Comparison of ENCODE assay signal across 20 cellular contexts in the genomic region with DNA sequence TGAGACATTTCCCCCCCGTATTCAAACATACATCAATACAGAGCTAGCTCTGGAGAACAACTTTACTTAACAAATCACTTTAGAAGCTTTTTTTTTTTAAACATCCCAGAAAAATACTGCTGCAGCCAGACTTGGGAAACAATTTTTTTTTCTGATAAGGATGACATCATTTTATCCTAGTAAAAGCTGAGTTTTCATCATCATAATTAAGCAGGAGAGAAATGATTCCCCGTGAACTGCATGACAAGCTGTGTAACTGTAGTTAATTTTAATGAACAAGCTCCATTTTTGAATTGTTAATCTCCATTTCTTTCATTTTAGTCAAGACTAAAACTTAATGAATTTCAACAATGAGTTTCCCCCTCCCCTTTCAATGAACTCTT. TPM values are rescaled to one million over a fixed set of nuclear protein-coding genes. Genes with fewer than 3 reads are reported as not detected.
DNase-seq lines count a peak whose midpoint lies in the region; ATAC-seq, FAIRE-seq and TF ChIP-seq lines count a peak whose summit lies in the region.
"Had no signal": no experiment of that assay in that cellular context is flagged by ENCODE, and none has a peak within 500 bp of the region (broad histone marks: within the 10 kb centered on the region; RNA-seq: fewer than 3 reads in every experiment).

No MANE protein-coding gene starts in this region.

- POLR2A ChIA-PET in HEK293 (lab: Yijun Ruan, JAX): interaction anchor here (1.6 kb wide), 1 partner anchor 32 kb away, joined by 4 read pairs; a partner anchor contains a TSS
- POLR2A ChIA-PET in endothelial cell of umbilical vein (lab: Charles Lee): interaction anchor here (0.7 kb wide), 1 partner anchor 10 kb away, joined by 4 read pairs; no protein-coding TSS in a partner anchor

- no TSS peak for BruUV-seq in endothelial cell of umbilical vein (replicated peaks; lab: Mats Ljungman, UMichigan)

- peaks cover 67% of the 10 kb centered on the region for H3K4me1 Mint-ChIP-seq in neural crest cell

- H3K9me1 ChIP-seq in endothelial cell of umbilical vein (replicated peaks; ENCODE audit: control insufficient read depth, extremely low read depth, insufficient read depth, low read length): no peaks in the 10 kb centered on the region

- FAIRE-seq in endothelial cell of umbilical vein (lab: Jason Lieb, UNC): no peak
- FAIRE-seq: A549, D721Med, GM18507, H54 had no signal

- no peaks in the 10 kb centered on the region for H3K9me3 Mint-ChIP-seq in neural crest cell
- H3K9me3 Mint-ChIP-seq: HFFc6 had no signal

- H3K36me3 ChIP-seq in HEK293 (ENCODE audit: control insufficient read depth in 2 of 2, insufficient read depth in 1 of 2, low read length in 2 of 2) (no peaks in the 10 kb centered on the region), SK-N-MC (ENCODE audit: insufficient read depth, low read length) (no peaks in the 10 kb centered on the region), endothelial cell of umbilical vein (ENCODE audit: control insufficient read depth in 2 of 2, extremely low read depth in 1 of 2, insufficient read depth in 2 of 2, low read length in 2 of 2) (no peaks in the 10 kb centered on the region), Peyer's patch (no peaks in the 10 kb centered on the region)

- H3K27ac Mint-ChIP-seq in neural crest cell (ENCODE audit: unreplicated experiment): no peak overlapping the region
- H3K27ac Mint-ChIP-seq: B cell, HFFc6 had no signal

- H3K27me3 Mint-ChIP-seq in neural crest cell (ENCODE audit: low read depth): peaks cover 9% of the 10 kb centered on the region

- no peak overlapping the region for H3K4me3 ChIP-seq in HEK293 (ENCODE audit: low read depth, low read length)
- no peak overlapping the region for H3K4me3 ChIP-seq in SK-N-MC
- no peak overlapping the region for H3K4me3 ChIP-seq in endothelial cell of umbilical vein (replicated peaks in 1 of 3; ENCODE audit: insufficient read depth in 1 of 3, low read depth in 1 of 3, low read length in 3 of 3)
- no peak overlapping the region for H3K4me3 ChIP-seq in Peyer's patch
- H3K4me3 ChIP-seq: A549 had no signal

- H3K27ac ChIP-seq in HEK293 (ENCODE audit: extremely low read depth, low read depth, low read length): no peak overlapping the region
- H3K27ac ChIP-seq in SK-N-MC: peak overlapping the region; percentile 4; the same call in 1 of the 2 replicates
- H3K27ac ChIP-seq in endothelial cell of umbilical vein (ENCODE audit: insufficient read depth, low read depth, low read length): no peak overlapping the region
- no peak overlapping the region for H3K27ac ChIP-seq in Peyer's patch
- H3K27ac ChIP-seq: A549, KMS-11 had no signal

- no peak for ATAC-seq in GM18867 (IDR thresholded peaks at IDR 0.05; ENCODE audit: unreplicated experiment)
- ATAC-seq in HG03571 (IDR thresholded peaks at IDR 0.05; ENCODE audit: unreplicated experiment): no peak
- ATAC-seq: A549 had no signal

- H3K27me3 ChIP-seq in endothelial cell of umbilical vein (ENCODE audit: control insufficient read depth in 2 of 2, insufficient read depth in 2 of 2, low read length in 2 of 2) (peaks cover 8 to 22% of the 10 kb centered on the region in 2 experiments), Peyer's patch (no peaks in the 10 kb centered on the region)

- TF ChIP-seq CTCF in HEK293 (tag by site-specific recombination; IDR thresholded peaks at IDR 0.05): no peak
- TF ChIP-seq CTCF in endothelial cell of umbilical vein (IDR thresholded peaks at IDR 0.05; ENCODE audit: extremely low read depth in 1 of 2, insufficient read depth in 1 of 2, low read depth in 1 of 2, low read length in 2 of 2): no peak
- TF ChIP-seq CTCF in neural crest cell (conservative IDR thresholded peaks at IDR 0.05): no peak
- no peak for TF ChIP-seq CTCF in Peyer's patch (IDR thresholded peaks at IDR 0.05)

- H3K79me2 ChIP-seq in endothelial cell of umbilical vein (ENCODE audit: control insufficient read depth, insufficient read depth, low read length): no peaks in the 10 kb centered on the region

- no peak for TF ChIP-seq POLR2A in endothelial cell of umbilical vein (IDR thresholded peaks at IDR 0.05; ENCODE audit: low read depth, low read length)
- no peak for TF ChIP-seq POLR2A in Peyer's patch (IDR thresholded peaks at IDR 0.05)

- CTCF ChIA-PET in HEK293 (lab: Yijun Ruan, JAX) (interaction anchor here (0.6 to 1.3 kb wide), 3 partner anchors 11 to 148 kb away, joined by 3 to 6 read pairs (median 4); no protein-coding TSS in a partner anchor), endothelial cell of umbilical vein (lab: Charles Lee) (interaction anchor here (0.9 to 2.6 kb wide), 12 partner anchors 9 to 502 kb away, joined by 3 to 11 read pairs (median 4); no protein-coding TSS in a partner anchor)

- peaks cover under 1% of the 10 kb centered on the region for H3K36me3 Mint-ChIP-seq in neural crest cell (ENCODE audit: low read depth)

- H3K4me2 ChIP-seq in endothelial cell of umbilical vein (ENCODE audit: insufficient read depth, low read length): no peak overlapping the region
- H3K4me2 ChIP-seq: A549, KMS-11 had no signal

- dilution Hi-C loops in endothelial cell of umbilical vein (cut with MboI; ENCODE audit: extremely low pct_ligation_motif_present, low sequenced_read_pairs): no loop called here

- H3K9me3 ChIP-seq in HEK293 (ENCODE audit: control insufficient read depth, insufficient read depth, low read depth, low read length) (no peaks in the 10 kb centered on the region), SK-N-MC (ENCODE audit: low read depth, low read length) (no peaks in the 10 kb centered on the region), endothelial cell of umbilical vein (replicated peaks; ENCODE audit: control insufficient read depth, insufficient read depth, low read length) (no peaks in the 10 kb centered on the region), Peyer's patch (no peaks in the 10 kb centered on the region)
- H3K9me3 ChIP-seq: A549 had no signal

- no peaks in the 10 kb centered on the region for H4K20me1 ChIP-seq in endothelial cell of umbilical vein (replicated peaks; ENCODE audit: control insufficient read depth, extremely low read depth, insufficient read depth, low read length)

- intact Hi-C loops in endothelial cell of umbilical vein (cut with micrococcal nuclease): no loop called here

- no peak overlapping the region for H3K9ac ChIP-seq in SK-N-MC (ENCODE audit: insufficient read length)
- no peak overlapping the region for H3K9ac ChIP-seq in endothelial cell of umbilical vein (replicated peaks; ENCODE audit: extremely low read depth, insufficient read depth, low read length)
- H3K9ac ChIP-seq: KMS-11 had no signal

- H2AFZ ChIP-seq in endothelial cell of umbilical vein (ENCODE audit: low read depth, low read length): no peak overlapping the region

- H3K4me3 Mint-ChIP-seq in neural crest cell: peak overlapping the region; percentile 72
- H3K4me3 Mint-ChIP-seq: B cell, HFFc6 had no signal

- H3K4me1 ChIP-seq in HEK293 (ENCODE audit: control insufficient read depth, insufficient read depth, low read length) (peaks cover 14% of the 10 kb centered on the region), endothelial cell of umbilical vein (ENCODE audit: control insufficient read depth, extremely low read depth, insufficient read depth, low read length) (peaks cover 11% of the 10 kb centered on the region), Peyer's patch (peaks cover 0 to 5% (median 0%) of the 10 kb centered on the region in 4 donors)
- H3K4me1 ChIP-seq: A549 had no signal

- DNase-seq in SK-N-MC (ENCODE audit: low read depth, low spot score) (no peak), endothelial cell of umbilical vein (ENCODE audit: low read depth, low spot score) (no peak), neural crest cell (ENCODE audit: low read depth, low spot score) (no peak), Peyer's patch (no peak), mucosa of gallbladder (ENCODE audit: low spot score) (no peak)
- DNase-seq: GDM1, HFFc6, NCI-H1694, NCI-H2171, NCI-H446, RPMI8226 had no signal

TF ChIP-seq in HEK293, 187 proteins besides CTCF, POLR2A, EP300 and RAD21 (continues in another document):
- TF ChIP-seq ZNF157 (tag by site-specific recombination; IDR thresholded peaks at IDR 0.05) (no peak), ZNF501 (tag by site-specific recombination; IDR thresholded peaks at IDR 0.05) (no peak), ZNF585B (tag by site-specific recombination; IDR thresholded peaks at IDR 0.05) (no peak), ZBTB20 (tag by site-specific recombination; IDR thresholded peaks at IDR 0.05) (peak; percentile 41; the same call in 1 of the 2 replicates)

TF ChIP-seq in endothelial cell of umbilical vein, 7 proteins besides CTCF, POLR2A, EP300 and RAD21:
- TF ChIP-seq JUN (IDR thresholded peaks at IDR 0.05; ENCODE audit: borderline replicate concordance, insufficient read depth, insufficient read length, low read depth): peak; percentile 8
- TF ChIP-seq, protein P1, sequence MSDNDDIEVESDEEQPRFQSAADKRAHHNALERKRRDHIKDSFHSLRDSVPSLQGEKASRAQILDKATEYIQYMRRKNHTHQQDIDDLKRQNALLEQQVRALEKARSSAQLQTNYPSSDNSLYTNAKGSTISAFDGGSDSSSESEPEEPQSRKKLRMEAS (IDR thresholded peaks at IDR 0.05; ENCODE audit: insufficient read depth, insufficient read length): no peak

RNA-seq across cellular contexts. Expression of a gene that starts 31.5 kb away (rescaled TPM):
- 42.0 and 60.5 TPM in 2 replicates for total RNA-seq in endothelial cell of umbilical vein
- 107 and 210 TPM in 2 replicates for polyA plus RNA-seq in endothelial cell of umbilical vein
- polyA plus RNA-seq in endothelial cell of umbilical vein (2011; cell fraction: cytosol; rRNA removed): 174 and 181 TPM in 2 replicates
- 490 and 585 TPM in 2 replicates for polyA plus RNA-seq in endothelial cell of umbilical vein (2011; cell fraction: nucleus; rRNA removed)
- polyA plus RNA-seq in endothelial cell of umbilical vein (2012): 113 and 202 TPM in 2 replicates
- polyA minus RNA-seq in endothelial cell of umbilical vein: 33.7 and 77.6 TPM in 2 replicates
- 16.0 TPM for polyA minus RNA-seq in endothelial cell of umbilical vein (2011; cell fraction: cytosol; rRNA and poly(A)+ RNA removed)
- 291 and 514 TPM in 2 replicates for polyA minus RNA-seq in endothelial cell of umbilical vein (2011; cell fraction: nucleus; rRNA and poly(A)+ RNA removed)
- 32.6 and 36.2 TPM in 2 replicates for total RNA-seq in neural crest cell
- 10 to 100 TPM; 32.2 to 65.6 (median 49.4) TPM for total RNA-seq in Peyer's patch
- total RNA-seq in mucosa of gallbladder: 54.1 TPM
